ENCODE assay signal across 22 cellular contexts in the genomic region with DNA sequence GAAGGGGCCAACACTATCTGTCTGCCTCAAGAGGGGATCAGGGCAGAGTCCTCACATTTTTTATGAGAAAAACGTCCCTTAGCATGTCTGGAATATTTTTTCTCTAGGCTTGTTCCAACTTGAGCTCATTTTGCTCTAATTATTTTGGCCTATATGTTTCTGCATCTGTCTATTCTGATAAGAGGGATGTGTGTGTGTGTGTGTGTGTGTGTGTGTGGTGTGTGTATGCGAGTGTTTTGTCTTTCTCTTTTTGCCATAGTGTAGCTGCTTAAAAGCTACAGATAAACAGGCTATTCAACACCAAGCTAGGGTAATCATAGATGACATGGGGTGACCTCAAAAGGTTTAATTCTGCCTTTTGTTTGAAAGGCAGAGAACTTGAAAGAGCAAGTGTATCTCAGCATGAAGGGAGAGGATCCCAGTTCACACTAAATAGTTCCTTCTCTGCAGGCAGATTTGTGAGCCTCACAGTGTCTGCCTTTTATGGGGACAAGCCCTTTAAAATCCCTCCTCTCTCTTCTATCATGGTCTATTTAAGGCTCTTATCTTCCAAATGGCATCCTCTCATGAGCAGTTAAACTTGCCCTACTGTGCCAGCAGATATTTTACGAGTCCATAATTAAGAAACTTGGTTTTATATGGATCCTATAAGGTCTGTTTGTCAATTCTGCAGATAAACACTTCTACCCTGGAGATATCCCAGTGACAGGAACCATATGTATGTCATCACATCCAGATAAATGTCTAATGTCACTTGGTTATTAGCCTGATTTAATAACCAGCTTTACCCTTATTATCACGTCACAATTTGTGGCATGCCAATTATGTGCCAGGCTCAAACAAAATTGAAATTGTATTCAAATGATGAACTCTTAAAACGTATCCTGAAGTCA.
"Had no signal": no experiment of that assay in that cellular context is flagged by ENCODE, and none has a peak within 500 bp of the region (broad histone marks: within the 10 kb centered on the region; RNA-seq: fewer than 3 reads in every experiment).

No MANE protein-coding gene starts in this region.

- H3K27me3 Mint-ChIP-seq: activated naive CD8-positive, alpha-beta T cell; central memory CD8-positive, alpha-beta T cell; stimulated activated memory B cell treated with anti-CD40 and anti-IgM and Interleukin-4, amounts not matched to agents 10 μg/mL and 1 μg/mL and 100 μg/mL, for 72 hours had no signal

- ATAC-seq: body of pancreas; stimulated activated memory B cell treated with anti-CD40 and anti-IgM and Interleukin-4, amounts not matched to agents 10 μg/mL and 1 μg/mL and 100 μg/mL, for 72 hours; WTC11 had no signal

- H3K4me1 Mint-ChIP-seq: central memory CD8-positive, alpha-beta T cell; stimulated activated memory B cell treated with anti-CD40 and anti-IgM and Interleukin-4, amounts not matched to agents 10 μg/mL and 1 μg/mL and 100 μg/mL, for 72 hours; WTC11 had no signal

- DNase-seq: activated CD4-positive, alpha-beta T cell treated with anti-CD3 and anti-CD28 coated beads for 48 hours; activated gamma-delta T cell treated with Interleukin-2 at 50 U/mL for 16 hours; amniotic stem cell; body of pancreas; effector CD4-positive, alpha-beta T cell; esophagus squamous epithelium; hypothalamus; kidney; mesendoderm; nephron progenitor cell; stimulated activated CD4-positive, alpha-beta T cell treated with anti-CD3 and anti-CD28 coated beads, Interleukin-12 subunit alpha, Interleukin-12 subunit beta, amount 100 ng/mL, for 4 hours; stimulated activated CD4-positive, alpha-beta T cell treated with anti-CD3 and anti-CD28 coated beads, Interleukin-2, amount 100 ng/mL, for 24 hours; T-helper 1 cell; T1000; tibial artery; uterus had no signal

- H3K4me3 Mint-ChIP-seq: activated naive CD8-positive, alpha-beta T cell; central memory CD8-positive, alpha-beta T cell; nephron progenitor cell; stimulated activated memory B cell treated with anti-CD40 and anti-IgM and Interleukin-4, amounts not matched to agents 10 μg/mL and 1 μg/mL and 100 μg/mL, for 72 hours; WTC11 had no signal

- H3K36me3 Mint-ChIP-seq: WTC11 had no signal

- H3K4me1 ChIP-seq: body of pancreas, esophagus squamous epithelium, tibial artery, uterus had no signal

- H3K4me3 ChIP-seq: body of pancreas, coronary artery, esophagus squamous epithelium, tibial artery, uterus had no signal

- H3K27ac Mint-ChIP-seq: activated naive CD8-positive, alpha-beta T cell; nephron progenitor cell; stimulated activated memory B cell treated with anti-CD40 and anti-IgM and Interleukin-4, amounts not matched to agents 10 μg/mL and 1 μg/mL and 100 μg/mL, for 72 hours; WTC11 had no signal

- FAIRE-seq: endothelial cell of umbilical vein, kidney had no signal

- H3K27me3 ChIP-seq: body of pancreas, esophagus squamous epithelium, tibial artery, uterus had no signal

- H3K9me3 ChIP-seq: body of pancreas, esophagus squamous epithelium, tibial artery, uterus had no signal

- H3K9me3 Mint-ChIP-seq: nephron progenitor cell had no signal

- H3K36me3 ChIP-seq: esophagus squamous epithelium, tibial artery, uterus had no signal

- H3K27ac ChIP-seq: body of pancreas, coronary artery, esophagus squamous epithelium, tibial artery, uterus had no signal
